Comparison of ENCODE assay signal across 31 cellular contexts in the genomic region with DNA sequence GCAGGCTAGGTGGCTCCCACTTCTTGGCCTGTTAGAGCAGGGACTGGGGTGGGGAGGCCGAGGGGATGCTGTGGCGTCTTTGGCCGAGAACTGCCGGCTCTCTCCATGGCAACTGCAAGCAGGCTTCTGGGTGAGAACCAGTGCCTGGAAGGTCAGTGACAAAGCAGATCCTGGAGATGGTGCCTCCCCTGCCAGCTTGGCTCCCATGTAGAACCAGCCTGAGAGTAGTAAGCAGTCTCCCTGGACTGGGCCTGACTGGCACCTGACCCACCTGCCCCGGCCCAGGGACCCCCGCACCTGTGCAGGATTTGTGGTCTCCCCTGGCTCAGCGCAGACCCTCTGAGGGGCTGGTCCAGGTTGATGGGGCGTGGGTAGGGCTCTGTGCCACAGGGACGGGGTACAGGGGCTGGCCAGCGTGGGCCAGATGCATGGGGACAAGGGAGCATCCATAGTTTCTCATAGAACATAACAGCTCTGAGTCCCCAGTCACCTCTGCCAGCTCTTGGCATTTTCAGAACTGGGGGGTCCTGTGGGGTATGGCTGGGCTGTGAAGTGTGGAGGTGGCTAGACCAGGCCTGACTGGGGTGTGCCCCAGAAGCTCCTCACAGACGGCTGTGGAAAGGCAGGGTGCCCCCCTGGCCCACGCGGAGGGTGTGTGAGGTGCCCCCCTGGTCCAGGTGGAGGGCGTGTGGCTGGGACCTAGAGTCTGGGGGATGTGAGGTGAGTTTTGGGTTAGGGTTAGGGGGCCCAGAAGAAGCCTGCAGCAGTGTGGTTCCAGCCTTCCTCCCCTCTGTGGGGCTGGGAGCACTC. TPM values are rescaled to one million over a fixed set of nuclear protein-coding genes. Genes with fewer than 3 reads are reported as not detected.
"Had no signal": no experiment of that assay in that cellular context is flagged by ENCODE, and none has a peak within 500 bp of the region (broad histone marks: within the 10 kb centered on the region; RNA-seq: fewer than 3 reads in every experiment).

No MANE protein-coding gene starts in this region.

- H3K36me3 Mint-ChIP-seq: activated CD4-positive, alpha-beta memory T cell treated with anti-CD3 and anti-CD28 coated beads for 36 hours; activated naive CD4-positive, alpha-beta T cell treated with anti-CD3 and anti-CD28 coated beads, Interleukin-2, amount 50 U/mL, for 24 hours; mesothelial cell of epicardium; neural progenitor cell had no signal

- H3K4me1 Mint-ChIP-seq: activated CD4-positive, alpha-beta T cell treated with anti-CD3 and anti-CD28 coated beads, Interleukin-2, amount 10 ng/mL, durations not matched to agents 24 days and 14 days; activated naive CD4-positive, alpha-beta T cell treated with anti-CD3 and anti-CD28 coated beads, Interleukin-2, amount 50 U/mL, for 24 hours; activated naive CD8-positive, alpha-beta T cell treated with anti-CD3 and anti-CD28 coated beads, Interleukin-2, amount 50 U/mL, for 24 hours; mesothelial cell of epicardium; naive thymus-derived CD8-positive, alpha-beta T cell; T-helper 17 cell had no signal

- H3K27ac ChIP-seq: breast epithelium, epithelial cell of prostate, neural progenitor cell, thoracic aorta, vagina had no signal

- H3K9me3 ChIP-seq: vagina had no signal

- H3K9me3 Mint-ChIP-seq: activated CD4-positive, alpha-beta T cell treated with anti-CD3 and anti-CD28 coated beads, Interleukin-2, amount 10 ng/mL, durations not matched to agents 24 days and 14 days; activated naive CD4-positive, alpha-beta T cell treated with anti-CD3 and anti-CD28 coated beads, Interleukin-2, amount 50 U/mL, for 24 hours; activated naive CD8-positive, alpha-beta T cell treated with anti-CD3 and anti-CD28 coated beads, Interleukin-2, amount 50 U/mL, for 24 hours; activated T-helper 1 cell treated with anti-CD3 and anti-CD28 coated beads, Interleukin-12 subunit alpha, Interleukin-12 subunit beta, Interleukin-2, Interleukin-4 antibody, amounts not matched to agents 30 ng/mL and 10 ng/mL and 1 ng/mL, durations not matched to agents 14 hours and 24 hours and 36 hours; dendritic cell treated with granulocyte-macrophage colony-stimulating factor and Interleukin-4, amounts not matched to agents 40 ng/mL and 50 ng/mL, for 4 days had no signal

- DNase-seq: activated CD4-positive, alpha-beta memory T cell treated with anti-CD3 and anti-CD28 coated beads for 36 hours; activated CD4-positive, alpha-beta T cell treated with anti-CD3 and anti-CD28 coated beads, Interleukin-2, amount 10 ng/mL, durations not matched to agents 24 days and 14 days; activated CD4-positive, CD25-positive, alpha-beta regulatory T cell treated with anti-CD3 and anti-CD28 coated beads, Interleukin-2, amount 50 U/mL, for 72 hours; activated CD8-positive, alpha-beta memory T cell treated with anti-CD3 and anti-CD28 coated beads, Interleukin-2, amount 50 U/mL, for 4 hours; activated gamma-delta T cell treated with Interleukin-2 at 50 U/mL for 16 hours; activated naive CD8-positive, alpha-beta T cell treated with anti-CD3 and anti-CD28 coated beads, Interleukin-2, amount 50 U/mL, for 24 hours; activated T-cell treated with anti-CD3 and anti-CD28 coated beads, Interleukin-2, amount 50 U/mL, for 1 hour; amygdala; central memory CD4-positive, alpha-beta T cell; effector CD4-positive, alpha-beta T cell; left ventricle myocardium superior; mammary epithelial cell; naive thymus-derived CD8-positive, alpha-beta T cell; right cardiac atrium; stimulated activated CD4-positive, alpha-beta T cell treated with anti-CD3 and anti-CD28 coated beads, Interleukin-15, amount 100 ng/mL, for 24 hours; stimulated activated CD4-positive, alpha-beta T cell treated with anti-CD3 and anti-CD28 coated beads, Interleukin-2, amount 100 ng/mL, for 24 hours; stimulated activated naive CD8-positive, alpha-beta T cell treated with anti-CD3 and anti-CD28 coated beads, Interleukin-15, Interleukin-2, amounts not matched to agents 100 U/mL and 50 U/mL, for 24 hours; T-helper 17 cell; T1000; trophoblast cell had no signal

- H3K4me3 ChIP-seq: breast epithelium, neural progenitor cell, thoracic aorta, vagina had no signal

- ATAC-seq: activated naive CD8-positive, alpha-beta T cell treated with anti-CD3 and anti-CD28 coated beads, Interleukin-2, amount 50 U/mL, for 24 hours; left ventricle myocardium superior; naive thymus-derived CD8-positive, alpha-beta T cell; right cardiac atrium; stimulated activated naive CD8-positive, alpha-beta T cell treated with anti-CD3 and anti-CD28 coated beads, Interleukin-15, Interleukin-2, amounts not matched to agents 100 U/mL and 50 U/mL, for 24 hours; T-helper 17 cell had no signal

- H3K4me3 Mint-ChIP-seq: activated CD4-positive, alpha-beta memory T cell treated with anti-CD3 and anti-CD28 coated beads for 36 hours; activated CD4-positive, alpha-beta T cell treated with anti-CD3 and anti-CD28 coated beads, Interleukin-2, amount 10 ng/mL, durations not matched to agents 24 days and 14 days; activated naive CD4-positive, alpha-beta T cell treated with anti-CD3 and anti-CD28 coated beads, Interleukin-2, amount 50 U/mL, for 24 hours; activated naive CD8-positive, alpha-beta T cell treated with anti-CD3 and anti-CD28 coated beads, Interleukin-2, amount 50 U/mL, for 24 hours; activated T-helper 1 cell treated with anti-CD3 and anti-CD28 coated beads, Interleukin-12 subunit alpha, Interleukin-12 subunit beta, Interleukin-2, Interleukin-4 antibody, amounts not matched to agents 30 ng/mL and 10 ng/mL and 1 ng/mL, durations not matched to agents 14 hours and 24 hours and 36 hours; dendritic cell treated with granulocyte-macrophage colony-stimulating factor and Interleukin-4, amounts not matched to agents 40 ng/mL and 50 ng/mL, for 4 days; mesothelial cell of epicardium; naive thymus-derived CD8-positive, alpha-beta T cell; neural progenitor cell; T-helper 17 cell had no signal

- H3K27me3 ChIP-seq: neural progenitor cell, vagina had no signal

- H3K9ac ChIP-seq: neural progenitor cell had no signal

- H3K4me2 ChIP-seq: neural progenitor cell had no signal

- H3K27ac Mint-ChIP-seq: activated CD4-positive, alpha-beta memory T cell treated with anti-CD3 and anti-CD28 coated beads for 36 hours; activated CD4-positive, alpha-beta T cell treated with anti-CD3 and anti-CD28 coated beads, Interleukin-2, amount 10 ng/mL, durations not matched to agents 24 days and 14 days; activated naive CD4-positive, alpha-beta T cell treated with anti-CD3 and anti-CD28 coated beads, Interleukin-2, amount 50 U/mL, for 24 hours; activated naive CD8-positive, alpha-beta T cell treated with anti-CD3 and anti-CD28 coated beads, Interleukin-2, amount 50 U/mL, for 24 hours; activated T-helper 1 cell treated with anti-CD3 and anti-CD28 coated beads, Interleukin-12 subunit alpha, Interleukin-12 subunit beta, Interleukin-2, Interleukin-4 antibody, amounts not matched to agents 30 ng/mL and 10 ng/mL and 1 ng/mL, durations not matched to agents 14 hours and 24 hours and 36 hours; dendritic cell treated with granulocyte-macrophage colony-stimulating factor and Interleukin-4, amounts not matched to agents 40 ng/mL and 50 ng/mL, for 4 days; mesothelial cell of epicardium; naive thymus-derived CD8-positive, alpha-beta T cell; neural progenitor cell; T-helper 17 cell had no signal

- H3K4me1 ChIP-seq: breast epithelium, neural progenitor cell, vagina had no signal

- H3K36me3 ChIP-seq: breast epithelium, neural progenitor cell, thoracic aorta, vagina had no signal

- H2AFZ ChIP-seq: neural progenitor cell had no signal

RNA-seq across cellular contexts. Expression of a gene that starts 22.2 kb away (rescaled TPM):
- total RNA-seq: activated CD4-positive, alpha-beta T cell treated with anti-CD3 and anti-CD28 coated beads, Interleukin-2, amount 10 ng/mL, durations not matched to agents 24 days and 14 days; activated CD8-positive, alpha-beta memory T cell treated with anti-CD3 and anti-CD28 coated beads for 36 hours; activated T-helper 1 cell treated with anti-CD3 and anti-CD28 coated beads, Interleukin-12 subunit alpha, Interleukin-12 subunit beta, Interleukin-2, Interleukin-4 antibody, amounts not matched to agents 30 ng/mL and 10 ng/mL and 1 ng/mL, durations not matched to agents 14 hours and 24 hours and 36 hours; naive thymus-derived CD8-positive, alpha-beta T cell; omental fat pad had no signal
- polyA plus RNA-seq: mammary epithelial cell; naive thymus-derived CD8-positive, alpha-beta T cell had no signal
